ENCODE assay signal across 17 cellular contexts in the genomic region with DNA sequence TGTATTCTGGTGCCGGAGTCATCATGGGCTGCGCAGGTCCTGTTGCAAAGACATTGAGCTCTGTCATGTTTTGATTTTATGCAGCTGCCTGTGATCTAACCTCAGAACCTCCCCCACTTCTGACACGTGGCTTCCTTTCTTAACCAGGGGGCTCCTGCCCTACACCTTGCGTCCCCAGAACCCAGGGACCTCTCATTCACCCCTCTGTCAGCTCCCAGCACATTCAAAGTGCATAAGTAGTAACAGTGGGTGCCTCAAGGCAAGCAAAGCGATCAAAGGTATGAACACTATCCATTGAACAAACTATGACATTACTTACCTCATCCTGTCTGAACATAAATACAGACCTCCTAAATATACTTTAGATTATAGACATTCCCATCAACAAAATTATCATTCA.
DNase-seq lines count a peak whose midpoint lies in the region; ATAC-seq, FAIRE-seq and TF ChIP-seq lines count a peak whose summit lies in the region.
"Had no signal": no experiment of that assay in that cellular context is flagged by ENCODE, and none has a peak within 500 bp of the region (broad histone marks: within the 10 kb centered on the region; RNA-seq: fewer than 3 reads in every experiment).

No MANE protein-coding gene starts in this region.

- CTCF ChIA-PET in H1 (lab: Charles Lee; ENCODE audit: partially characterized antibody), result interaction anchor here (1.4 to 1.5 kb wide), 2 partner anchors 15 to 319 kb away, joined by 3 to 4 read pairs; no protein-coding TSS in a partner anchor

- DNase-seq in NCI-H146 (lab: John Stamatoyannopoulos, UW) (peak; percentile 38), H1 (ENCODE audit: low read depth in 1 of 2, low spot score in 2 of 2) (no peak), progenitor cell of endocrine pancreas (ENCODE audit: low spot score, unreplicated experiment) (no peak), NCI-H1436 (lab: John Stamatoyannopoulos, UW) (no peak)
- DNase-seq: ACHN; BE2C; C1 segment of cervical spinal cord; CD4-positive, CD25-positive, alpha-beta regulatory T cell; CD8-positive, alpha-beta memory T cell; COR-L47; DMS79; GF-D8 had no signal

- no peak overlapping the region for H4K91ac ChIP-seq in H1 (replicated peaks; ENCODE audit: insufficient read length, low read length)

- TF ChIP-seq CTCF in H1 (IDR thresholded peaks at IDR 0.05; ENCODE audit: control extremely low read depth in 1 of 3, insufficient read depth in 1 of 3, low read depth in 1 of 3, low read length in 3 of 3), result no peak
- TF ChIP-seq CTCF in progenitor cell of endocrine pancreas (IDR thresholded peaks at IDR 0.05; ENCODE audit: unreplicated experiment), result no peak

- no peaks in the 10 kb centered on the region for H3K79me2 ChIP-seq in H1 (ENCODE audit: control insufficient read depth in 1 of 2, insufficient read depth in 2 of 2, low read length in 2 of 2)

- no peak overlapping the region for H3K9ac ChIP-seq in H1 (replicated peaks in 1 of 4; ENCODE audit: extremely low read depth in 1 of 4, low read depth in 3 of 4, low read length in 3 of 4)

- 84% methylated on average over 5 of the region's 5 CpGs; no CpG with 5 or more reads in 1 of the 2 experiments for WGBS in H1 (ENCODE audit: extremely low coverage in 1 of 2, insufficient coverage in 1 of 2, insufficient read length in 1 of 2, insufficient replicate concordance in 2 of 2, low coverage in 1 of 2, low lambda C conversion rate in 2 of 2, missing lambda C conversion rate in 1 of 2), 2 experiments

- H3K56ac ChIP-seq in H1 (replicated peaks; ENCODE audit: insufficient read length, low read depth, low read length), result no peak overlapping the region

- H3K4me3 Mint-ChIP-seq in progenitor cell of endocrine pancreas (ENCODE audit: low read depth), result no peak overlapping the region
- H3K4me3 Mint-ChIP-seq: CD4-positive, CD25-positive, alpha-beta regulatory T cell; CD8-positive, alpha-beta memory T cell had no signal

- no peak overlapping the region for H2BK20ac ChIP-seq in H1 (ENCODE audit: low read length)

- ATAC-seq in HG02571 (IDR thresholded peaks at IDR 0.05; ENCODE audit: unreplicated experiment) (no peak), GM19452 (IDR thresholded peaks at IDR 0.05; ENCODE audit: unreplicated experiment) (no peak)

- H2BK5ac ChIP-seq in H1 (ENCODE audit: low read depth, low read length), result 0 out of 2 replicates have a peak overlapping the region, but pooled peaks have one; percentile 25

- no peak overlapping the region for H3K18ac ChIP-seq in H1 (ENCODE audit: extremely low read depth, low read length)

- no peak overlapping the region for H3K4ac ChIP-seq in H1 (replicated peaks; ENCODE audit: insufficient read length, low read depth, low read length)

- no peaks in the 10 kb centered on the region for H3K23me2 ChIP-seq in H1 (ENCODE audit: low read depth, low read length)

- no peak overlapping the region; the same call in 1 of the 2 replicates for H4K8ac ChIP-seq in H1 (ENCODE audit: extremely low read depth, insufficient read depth, low read length)

- POLR2A ChIA-PET in H1 (lab: Charles Lee; ENCODE audit: partially characterized antibody), result no interaction called here

- H3K36me3 ChIP-seq in H1 (ENCODE audit: control insufficient read depth in 2 of 4, insufficient read depth in 4 of 4, low read length in 3 of 4), result no peaks in the 10 kb centered on the region; a peak in 1 of 8 replicates
- H3K36me3 ChIP-seq: BE2C, HAP-1 had no signal

- no peak overlapping the region for H3K27ac ChIP-seq in H1 (ENCODE audit: low read depth, low read length)

- no peak overlapping the region for H3K14ac ChIP-seq in H1 (ENCODE audit: insufficient read length)

- peaks cover 27% of the 10 kb centered on the region for H3K4me1 Mint-ChIP-seq in progenitor cell of endocrine pancreas (ENCODE audit: low read depth)
- H3K4me1 Mint-ChIP-seq: CD4-positive, CD25-positive, alpha-beta regulatory T cell; CD8-positive, alpha-beta memory T cell had no signal

- no peak overlapping the region for H3K4me3 ChIP-seq in H1 (ENCODE audit: extremely low read depth in 1 of 4, insufficient read depth in 2 of 4, low read depth in 3 of 4, low read length in 4 of 4)
- H3K4me3 ChIP-seq: HAP-1 had no signal

- H3K36me3 Mint-ChIP-seq in progenitor cell of endocrine pancreas (ENCODE audit: insufficient read depth), result peaks cover 4% of the 10 kb centered on the region
- H3K36me3 Mint-ChIP-seq: CD4-positive, CD25-positive, alpha-beta regulatory T cell; CD8-positive, alpha-beta memory T cell had no signal

- H3K27me3 Mint-ChIP-seq in progenitor cell of endocrine pancreas, result no peaks in the 10 kb centered on the region
- H3K27me3 Mint-ChIP-seq: CD4-positive, CD25-positive, alpha-beta regulatory T cell had no signal

- no peak overlapping the region for H3K23ac ChIP-seq in H1 (ENCODE audit: insufficient read length)

- H3K27me3 ChIP-seq in H1 (replicated peaks in 1 of 4; ENCODE audit: control insufficient read depth in 3 of 4, extremely low read depth in 1 of 4, insufficient read depth in 3 of 4, low read length in 3 of 4), result peaks cover 0 to 1% (median 0%) of the 10 kb centered on the region in 4 experiments; a peak in 1 of 7 replicates
- H3K27me3 ChIP-seq: BE2C had no signal

- H4K20me1 ChIP-seq in H1 (replicated peaks in 1 of 2; ENCODE audit: control insufficient read depth in 1 of 2, insufficient read depth in 2 of 2, low read length in 2 of 2), result no peaks in the 10 kb centered on the region

- no peak overlapping the region for H3K4me2 ChIP-seq in H1 (ENCODE audit: insufficient read depth in 1 of 2, low read depth in 2 of 2, low read length in 2 of 2)

- peaks cover 4 to 8% of the 10 kb centered on the region in 2 experiments; a peak in 2 of 4 replicates for H3K9me3 ChIP-seq in H1 (ENCODE audit: insufficient read depth in 2 of 2, low read depth in 1 of 2, low read length in 1 of 2)
- H3K9me3 ChIP-seq: BE2C had no signal

- H3K79me1 ChIP-seq in H1 (ENCODE audit: low read depth, low read length), result no peaks in the 10 kb centered on the region

- H3K9me3 Mint-ChIP-seq in progenitor cell of endocrine pancreas (ENCODE audit: low read depth), result peaks cover 8% of the 10 kb centered on the region
- H3K9me3 Mint-ChIP-seq: CD4-positive, CD25-positive, alpha-beta regulatory T cell had no signal

- no peak overlapping the region for H2BK120ac ChIP-seq in H1 (replicated peaks; ENCODE audit: low read depth, low read length)

- TF ChIP-seq POLR2A in H1 (IDR thresholded peaks at IDR 0.05; ENCODE audit: control extremely low read depth in 1 of 2, low read depth in 2 of 2, low read length in 2 of 2), result no peak

- no peak overlapping the region for H2BK15ac ChIP-seq in H1 (ENCODE audit: low read length)

- H3K27ac Mint-ChIP-seq in progenitor cell of endocrine pancreas, result peak overlapping the region; percentile 15
- H3K27ac Mint-ChIP-seq: CD4-positive, CD25-positive, alpha-beta regulatory T cell; CD8-positive, alpha-beta memory T cell had no signal

- no peak overlapping the region for H4K5ac ChIP-seq in H1 (ENCODE audit: insufficient read length, low read depth, low read length)

- no peaks in the 10 kb centered on the region; a peak in 2 of 7 replicates for H3K4me1 ChIP-seq in H1 (replicated peaks in 1 of 4; ENCODE audit: control insufficient read depth in 3 of 4, insufficient read depth in 4 of 4, low read length in 3 of 4)

- no peak overlapping the region for H2AFZ ChIP-seq in H1 (ENCODE audit: low read length)

- no peak for TF ChIP-seq EP300 in H1 (IDR thresholded peaks at IDR 0.05; ENCODE audit: borderline replicate concordance in 1 of 2, low read depth in 2 of 2, low read length in 2 of 2)

- TF ChIP-seq RAD21 in H1 (IDR thresholded peaks at IDR 0.05 in 1 of 2, conservative IDR thresholded peaks at IDR 0.05 in 1 of 2; ENCODE audit: low read depth in 2 of 2, low read length in 2 of 2), result no peak

- no peak for FAIRE-seq in H1 (lab: Jason Lieb, UNC)
- FAIRE-seq: A204.1, D721Med had no signal

- no peak overlapping the region for H2AK5ac ChIP-seq in H1 (ENCODE audit: low read depth, low read length)

- H2BK12ac ChIP-seq in H1 (ENCODE audit: low read depth, low read length), result no peak overlapping the region

TF ChIP-seq in H1, 55 proteins besides CTCF, POLR2A, EP300 and RAD21 (continues in another document):
- TF ChIP-seq POLR2AphosphoS5 (IDR thresholded peaks at IDR 0.05; ENCODE audit: low read depth, low read length) (no peak), TAF1 (IDR thresholded peaks at IDR 0.05; ENCODE audit: low read depth, low read length) (no peak), KDM1A (IDR thresholded peaks at IDR 0.05; ENCODE audit: borderline replicate concordance, low read length) (no peak), SIN3A (conservative IDR thresholded peaks at IDR 0.05 in 1 of 2, IDR thresholded peaks at IDR 0.05 in 1 of 2; ENCODE audit: low read depth in 1 of 2, low read length in 2 of 2) (no peak), SRF (IDR thresholded peaks at IDR 0.05; ENCODE audit: low read depth, low read length) (no peak), BACH1 (IDR thresholded peaks at IDR 0.05; ENCODE audit: low read length) (no peak), RXRA (IDR thresholded peaks at IDR 0.05; ENCODE audit: insufficient read depth, low read depth, low read length) (no peak), RNF2 (IDR thresholded peaks at IDR 0.05; ENCODE audit: borderline replicate concordance, low read depth, low read length, missing control alignments, poor library complexity, severe bottlenecking) (no peak), MAX (IDR thresholded peaks at IDR 0.05) (no peak), CEBPB (IDR thresholded peaks at IDR 0.05; ENCODE audit: low read depth, low read length) (no peak), JUND (IDR thresholded peaks at IDR 0.05; ENCODE audit: low read length) (no peak), NANOG (IDR thresholded peaks at IDR 0.05; ENCODE audit: insufficient read depth, low read depth, low read length, poor library complexity, severe bottlenecking) (no peak)
